Comparison of ENCODE assay signal across 10 cellular contexts in the genomic region with DNA sequence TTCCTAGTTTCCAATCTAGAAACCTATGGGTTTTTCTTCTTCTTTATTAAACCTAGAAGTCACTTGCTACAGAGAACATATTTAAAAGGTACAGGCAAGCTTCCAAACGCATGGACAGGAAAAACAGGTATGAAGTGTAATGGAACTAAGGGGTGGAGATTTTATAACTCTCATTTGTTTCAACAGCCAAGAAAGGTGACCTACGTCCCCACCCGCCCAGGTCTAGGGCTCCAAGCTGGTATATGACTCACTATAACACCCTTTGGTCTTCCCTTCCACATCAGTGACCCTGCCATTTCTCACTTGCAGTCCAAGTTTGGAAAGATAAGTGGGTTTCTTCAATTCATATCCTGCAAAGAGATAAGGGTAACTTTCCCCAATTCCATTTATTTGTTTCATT. TPM values are rescaled to one million over a fixed set of nuclear protein-coding genes. Genes with fewer than 3 reads are reported as not detected.
DNase-seq lines count a peak whose midpoint lies in the region; ATAC-seq, FAIRE-seq and TF ChIP-seq lines count a peak whose summit lies in the region.
"Had no signal": no experiment of that assay in that cellular context is flagged by ENCODE, and none has a peak within 500 bp of the region (broad histone marks: within the 10 kb centered on the region; RNA-seq: fewer than 3 reads in every experiment).

No MANE protein-coding gene starts in this region.

- CTCF ChIA-PET in PC-3 (lab: Charles Lee): interaction anchor here (0.9 to 1.3 kb wide), 2 partner anchors 29 to 98 kb away, joined by 3 to 5 read pairs; no protein-coding TSS in a partner anchor

- 39 to 57% methylated on average over 3 of the region's 3 CpGs for WGBS in esophagus squamous epithelium, 2 donors
- WGBS in small intestine, 3 donors: 12 to 57% (median 18%) methylated on average over 3 of the region's 3 CpGs

- H3K4me2 ChIP-seq in PC-3 (ENCODE audit: low read length): peak overlapping the region; percentile 81

- H3K9me2 ChIP-seq in PC-3 (replicated peaks; ENCODE audit: low read length): no peaks in the 10 kb centered on the region

- DNase-seq in PC-3 (peak; percentile 96), esophagus squamous epithelium (lab: John Stamatoyannopoulos, UW) (no peak), small intestine (peak; percentile 98), GM19238 (ENCODE audit: insufficient read length, low spot score) (no peak), NCI-H1092 (lab: John Stamatoyannopoulos, UW) (no peak), NCI-H510A (lab: John Stamatoyannopoulos, UW) (no peak)

- H3K79me2 ChIP-seq in PC-3 (ENCODE audit: low read length): no peaks in the 10 kb centered on the region

- H3K9ac ChIP-seq in PC-3 (ENCODE audit: low read length): peak overlapping the region; percentile 31

- TF ChIP-seq CTCF in PC-3 (conservative IDR thresholded peaks at IDR 0.05; ENCODE audit: low read depth, low read length): no peak
- no peak for TF ChIP-seq CTCF in esophagus squamous epithelium (IDR thresholded peaks at IDR 0.05)

- H3K4me3 ChIP-seq in PC-3 (ENCODE audit: low read length) (peak overlapping the region; percentile 67; the same call in 1 of the 2 replicates), esophagus squamous epithelium (no peak overlapping the region), small intestine (ENCODE audit: low read depth in 1 of 2, low read length in 2 of 2) (no peak overlapping the region)

- POLR2A ChIA-PET in PC-3 (lab: Charles Lee; ENCODE audit: unreplicated experiment): interaction anchor here (1.2 kb wide), 1 partner anchor 59 kb away, joined by 4 read pairs; a partner anchor contains a TSS

- H3F3A ChIP-seq in PC-3 (ENCODE audit: low read length, unreplicated experiment): no peaks in the 10 kb centered on the region

- intact Hi-C loops in PC-3 (cut with micrococcal nuclease): loop anchor here (1.0 to 10.0 kb wide), 3 partner anchors 9 to 216 kb away; a partner anchor contains a TSS
- intact Hi-C loops in esophagus squamous epithelium (cut with DNase I): no loop called here

- H3K27me3 ChIP-seq in PC-3 (ENCODE audit: low read length) (no peaks in the 10 kb centered on the region), esophagus squamous epithelium (peaks cover 0 to 25% (median 0%) of the 10 kb centered on the region in 4 donors), small intestine (ENCODE audit: control insufficient read depth in 2 of 2, insufficient read depth in 2 of 2, low read length in 2 of 2) (no peaks in the 10 kb centered on the region)
- H3K27me3 ChIP-seq: vagina had no signal

- H2AFZ ChIP-seq in PC-3 (ENCODE audit: low read length): peak overlapping the region; percentile 82

- H3K36me3 ChIP-seq in PC-3 (ENCODE audit: low read depth, low read length) (no peaks in the 10 kb centered on the region), esophagus squamous epithelium (no peaks in the 10 kb centered on the region), small intestine (ENCODE audit: control insufficient read depth in 2 of 2, insufficient read depth in 2 of 2, low read length in 2 of 2) (no peaks in the 10 kb centered on the region)
- H3K36me3 ChIP-seq: vagina had no signal

- peak overlapping the region; percentile 87 for H3K27ac ChIP-seq in PC-3 (ENCODE audit: low read length)
- peak overlapping the region; percentile 83 to 88 (median 84) for H3K27ac ChIP-seq in esophagus squamous epithelium
- H3K27ac ChIP-seq in small intestine (ENCODE audit: low read depth in 1 of 2, low read length in 1 of 2): peak overlapping the region; percentile 86 to 98
- H3K27ac ChIP-seq: vagina had no signal

- peak; percentile 17 for ATAC-seq in GM19455 (IDR thresholded peaks at IDR 0.05; ENCODE audit: unreplicated experiment)
- peak; percentile 78 for ATAC-seq in PC-3
- no peak for ATAC-seq in GM21423 (IDR thresholded peaks at IDR 0.05; ENCODE audit: unreplicated experiment)

- H4K20me1 ChIP-seq in PC-3 (ENCODE audit: low read length): no peaks in the 10 kb centered on the region

- FAIRE-seq in small intestine (lab: Jason Lieb, UNC): no peak
- FAIRE-seq: D721Med had no signal

- H3K9me3 ChIP-seq in PC-3 (ENCODE audit: low read length) (no peaks in the 10 kb centered on the region), esophagus squamous epithelium (no peaks in the 10 kb centered on the region), small intestine (ENCODE audit: control insufficient read depth, low read depth) (no peaks in the 10 kb centered on the region)
- H3K9me3 ChIP-seq: vagina had no signal

- no peak for TF ChIP-seq POLR2A in esophagus squamous epithelium (IDR thresholded peaks at IDR 0.05)

- BruUV-seq in PC-3 (replicated peaks; lab: Mats Ljungman, UMichigan): no TSS peak

- H3K4me1 ChIP-seq in PC-3 (ENCODE audit: insufficient read depth, low read length) (peaks cover 31% of the 10 kb centered on the region), esophagus squamous epithelium (peaks cover 0 to 42% (median 8%) of the 10 kb centered on the region in 3 donors), small intestine (ENCODE audit: control insufficient read depth in 2 of 2, insufficient read depth in 1 of 2, low read depth in 1 of 2, low read length in 1 of 2) (peaks cover 0 to 2% of the 10 kb centered on the region in 2 donors)
- H3K4me1 ChIP-seq: vagina had no signal

RNA-seq across cellular contexts. Expression of a gene that starts 6.0 kb away (rescaled TPM):
- total RNA-seq in PC-3 (2014; rRNA removed) (0.35 and 1.0 TPM in 2 replicates), esophagus squamous epithelium (10 to 100 TPM in 3 of 4 donors, 1 to 10 TPM in 1; 5.7 to 11.3 (median 10.8) TPM)
- polyA plus RNA-seq in small intestine: 10 to 100 TPM in 1 of 3 donors, 1 to 10 TPM in 2; 5.0 to 10.1 (median 6.8) TPM

RNA-seq across cellular contexts. Expression of a gene that starts 27.7 kb away (rescaled TPM):
- total RNA-seq in PC-3 (2014; rRNA removed) (44.3 and 46.4 TPM in 2 replicates), esophagus squamous epithelium (10 to 100 TPM in 3 of 4 donors, 1 to 10 TPM in 1; 9.6 to 33.2 (median 20.1) TPM)
- 10 to 100 TPM; 10.7 to 13.3 (median 10.8) TPM for polyA plus RNA-seq in small intestine

RNA-seq across cellular contexts. Expression of a gene that starts 59.6 kb away (rescaled TPM):
- total RNA-seq in PC-3 (2014; rRNA removed): 25.3 and 28.5 TPM in 2 replicates
- 10 to 100 TPM; 15.6 to 25.9 (median 20.3) TPM for total RNA-seq in esophagus squamous epithelium
- 10 to 100 TPM; 20.5 to 42.7 (median 33.0) TPM for polyA plus RNA-seq in small intestine

Comparison
In these comparisons a context has a peak if more than half of its experiments do, and no peak if none do; other contexts are left out.
1. DNase-seq: peak in PC-3 (single experiment) and small intestine (single experiment); none in esophagus squamous epithelium (single experiment), GM19238 (single experiment), NCI-H1092 (single experiment) and NCI-H510A (single experiment).
2. Peak in every context shown above with its lines, with median percentiles within 50 percentile points of each other: H3K27ac ChIP-seq.